8 cellular contexts compared by ENCODE assay signal in the genomic region with DNA sequence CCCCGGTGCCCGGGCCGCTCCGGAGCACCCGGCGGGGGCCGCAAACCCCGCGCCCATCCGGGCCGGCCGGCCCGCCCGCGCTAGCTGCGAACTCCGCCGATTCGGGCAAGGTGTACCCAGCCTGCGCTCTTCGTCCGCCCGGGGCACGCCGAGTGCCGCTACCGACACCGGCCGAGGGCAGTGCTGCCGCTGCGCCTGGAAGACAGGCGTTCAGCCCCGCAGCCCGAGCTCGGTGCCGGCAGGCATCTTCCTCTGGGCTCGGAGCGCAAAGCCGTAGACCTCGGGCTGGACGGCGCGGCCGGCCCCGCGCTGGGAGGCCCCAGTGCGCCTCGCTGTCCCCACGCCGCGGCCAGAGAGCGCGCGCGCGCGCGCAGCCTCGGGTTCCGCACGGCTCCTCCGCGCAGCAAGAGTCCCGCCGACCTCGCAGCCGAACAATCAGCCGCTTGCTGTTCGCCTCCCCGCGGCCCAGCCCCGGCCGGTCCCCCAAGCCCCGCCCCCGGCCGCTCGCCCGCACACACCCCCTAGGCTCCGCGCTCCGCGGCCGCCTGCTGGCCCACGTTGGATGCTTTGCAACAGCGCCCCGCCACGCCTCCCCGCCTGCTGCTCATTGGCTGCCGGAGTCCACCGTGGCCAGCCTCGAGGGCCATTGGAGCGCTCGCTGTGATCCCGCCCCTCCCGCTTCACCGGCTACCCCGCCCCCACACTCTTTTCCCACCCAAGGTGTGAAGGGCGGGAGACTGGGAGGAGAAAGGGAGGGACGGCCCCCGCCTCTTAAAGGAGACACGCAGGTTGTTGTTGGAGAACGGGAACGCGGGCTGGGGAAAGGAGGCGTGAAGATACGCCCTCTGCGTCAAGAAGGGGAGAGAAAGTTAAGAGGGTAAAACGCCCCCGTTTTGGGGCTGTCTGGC. TPM values are rescaled to one million over a fixed set of nuclear protein-coding genes. Genes with fewer than 3 reads are reported as not detected.
DNase-seq lines count a peak whose midpoint lies in the region; TF ChIP-seq lines count a peak whose summit lies in the region.

A gene with protein sequence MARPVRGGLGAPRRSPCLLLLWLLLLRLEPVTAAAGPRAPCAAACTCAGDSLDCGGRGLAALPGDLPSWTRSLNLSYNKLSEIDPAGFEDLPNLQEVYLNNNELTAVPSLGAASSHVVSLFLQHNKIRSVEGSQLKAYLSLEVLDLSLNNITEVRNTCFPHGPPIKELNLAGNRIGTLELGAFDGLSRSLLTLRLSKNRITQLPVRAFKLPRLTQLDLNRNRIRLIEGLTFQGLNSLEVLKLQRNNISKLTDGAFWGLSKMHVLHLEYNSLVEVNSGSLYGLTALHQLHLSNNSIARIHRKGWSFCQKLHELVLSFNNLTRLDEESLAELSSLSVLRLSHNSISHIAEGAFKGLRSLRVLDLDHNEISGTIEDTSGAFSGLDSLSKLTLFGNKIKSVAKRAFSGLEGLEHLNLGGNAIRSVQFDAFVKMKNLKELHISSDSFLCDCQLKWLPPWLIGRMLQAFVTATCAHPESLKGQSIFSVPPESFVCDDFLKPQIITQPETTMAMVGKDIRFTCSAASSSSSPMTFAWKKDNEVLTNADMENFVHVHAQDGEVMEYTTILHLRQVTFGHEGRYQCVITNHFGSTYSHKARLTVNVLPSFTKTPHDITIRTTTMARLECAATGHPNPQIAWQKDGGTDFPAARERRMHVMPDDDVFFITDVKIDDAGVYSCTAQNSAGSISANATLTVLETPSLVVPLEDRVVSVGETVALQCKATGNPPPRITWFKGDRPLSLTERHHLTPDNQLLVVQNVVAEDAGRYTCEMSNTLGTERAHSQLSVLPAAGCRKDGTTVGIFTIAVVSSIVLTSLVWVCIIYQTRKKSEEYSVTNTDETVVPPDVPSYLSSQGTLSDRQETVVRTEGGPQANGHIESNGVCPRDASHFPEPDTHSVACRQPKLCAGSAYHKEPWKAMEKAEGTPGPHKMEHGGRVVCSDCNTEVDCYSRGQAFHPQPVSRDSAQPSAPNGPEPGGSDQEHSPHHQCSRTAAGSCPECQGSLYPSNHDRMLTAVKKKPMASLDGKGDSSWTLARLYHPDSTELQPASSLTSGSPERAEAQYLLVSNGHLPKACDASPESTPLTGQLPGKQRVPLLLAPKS (minus strand): TSS at position 448 of the 908 bp plus-strand sequence. CDS start 615 bp downstream, outside the sequence.

- no peak within 1 kb of the TSS for H3K27ac ChIP-seq in SK-N-SH (ENCODE audit: low read depth in 2 of 2, low read length in 1 of 2)
- peak within 1 kb of the TSS; percentile 92 for H3K27ac ChIP-seq in suprapubic skin

- no peaks in the 10 kb centered on the region for H3K27me3 Mint-ChIP-seq in activated naive CD4-positive, alpha-beta T cell treated with anti-CD3 and anti-CD28 coated beads, Interleukin-2, amount 50 U/mL, for 24 hours

- H3K4me1 ChIP-seq in SK-N-SH (ENCODE audit: control insufficient read depth in 1 of 2, insufficient read depth in 2 of 2, low read depth in 1 of 2, low read length in 1 of 2) = peaks cover 0 to 6% of the 10 kb centered on the region in 2 experiments; a peak in 1 of 4 replicates
- peaks cover 35% of the 10 kb centered on the region for H3K4me1 ChIP-seq in suprapubic skin

- TF ChIP-seq EP300 in SK-N-SH (IDR thresholded peaks at IDR 0.05; ENCODE audit: borderline replicate concordance in 1 of 2, low read depth in 1 of 2, low read length in 1 of 2) (peak in 1 of 2 experiments; percentile 7; a peak in 1 of 4 replicates), suprapubic skin (IDR thresholded peaks at IDR 0.05) (no peak)

- peak within 1 kb of the TSS; percentile 96 for H3K4me3 Mint-ChIP-seq in activated naive CD4-positive, alpha-beta T cell treated with anti-CD3 and anti-CD28 coated beads, Interleukin-2, amount 50 U/mL, for 24 hours

- POLR2A ChIA-PET in HEK293T (lab: Yijun Ruan, JAX) (interaction anchor here (0.6 kb wide), 1 partner anchor 746 kb away, joined by 3 read pairs; no protein-coding TSS in a partner anchor), SK-N-SH (lab: Yijun Ruan, JAX) (no interaction called here)

- no peak within 1 kb of the TSS; the same call in 1 of the 2 replicates for H3K9ac ChIP-seq in SK-N-SH

- CTCF ChIA-PET in HEK293T (lab: Yijun Ruan, JAX) (no interaction called here), SK-N-SH (lab: Yijun Ruan, JAX) (interaction anchor here (0.7 kb wide), 1 partner anchor 146 kb away, joined by 3 read pairs; no protein-coding TSS in a partner anchor)

- no peaks in the 10 kb centered on the region for H3K9me2 ChIP-seq in SK-N-SH

- no peaks in the 10 kb centered on the region for H3F3A ChIP-seq in SK-N-SH (replicated peaks; ENCODE audit: insufficient read depth)

- H3K9me3 Mint-ChIP-seq in activated naive CD4-positive, alpha-beta T cell treated with anti-CD3 and anti-CD28 coated beads, Interleukin-2, amount 50 U/mL, for 24 hours = no peaks in the 10 kb centered on the region

- peak within 1 kb of the TSS; percentile 59 to 68 for H3K4me3 ChIP-seq in SK-N-SH (ENCODE audit: low read depth in 2 of 2, low read length in 1 of 2)
- peak within 1 kb of the TSS; percentile 96 for H3K4me3 ChIP-seq in suprapubic skin

- no peaks in the 10 kb centered on the region for H3K36me3 Mint-ChIP-seq in activated naive CD4-positive, alpha-beta T cell treated with anti-CD3 and anti-CD28 coated beads, Interleukin-2, amount 50 U/mL, for 24 hours

- WGBS in SK-N-SH (ENCODE audit: low lambda C conversion rate) = 2% methylated on average over 24 of the region's 109 CpGs
- WGBS in suprapubic skin = 0% methylated on average over 22 of the region's 109 CpGs

- H3K27ac Mint-ChIP-seq in activated naive CD4-positive, alpha-beta T cell treated with anti-CD3 and anti-CD28 coated beads, Interleukin-2, amount 50 U/mL, for 24 hours = peak within 1 kb of the TSS; percentile 96

- no peaks in the 10 kb centered on the region for H3K79me2 ChIP-seq in SK-N-SH (ENCODE audit: insufficient read depth)

- H4K20me1 ChIP-seq in SK-N-SH (ENCODE audit: insufficient read depth) = no peaks in the 10 kb centered on the region

- DNase-seq in GM03348 (ENCODE audit: low spot score) (peak; percentile 99), HEK293T (ENCODE audit: extremely low spot score) (peak; percentile 94), NAMALWA (ENCODE audit: low spot score) (peak; percentile 91), SK-N-SH (peak; percentile 96), glomerular endothelial cell (ENCODE audit: extremely low read depth, low read depth, low spot score) (peak; percentile 57), occipital lobe (lab: John Stamatoyannopoulos, UW) (peak; percentile 99), suprapubic skin (ENCODE audit: low spot score in 2 of 2) (peak; percentile 99 to 100)

- no peak for TF ChIP-seq POLR2A in suprapubic skin (IDR thresholded peaks at IDR 0.05)

- H3K9me3 ChIP-seq in SK-N-SH = no peaks in the 10 kb centered on the region
- H3K9me3 ChIP-seq in suprapubic skin = no peaks in the 10 kb centered on the region

- peak within 1 kb of the TSS; percentile 82 for H2AFZ ChIP-seq in SK-N-SH (ENCODE audit: low read depth)

- TF ChIP-seq CTCF in SK-N-SH (IDR thresholded peaks at IDR 0.05) (peak; percentile 21), suprapubic skin (IDR thresholded peaks at IDR 0.05) (peak in 1 of 2 donors; percentile 73)

- H3K36me3 ChIP-seq in SK-N-SH (replicated peaks in 1 of 2; ENCODE audit: control insufficient read depth in 1 of 2, insufficient read depth in 2 of 2, low read length in 1 of 2) (no peaks in the 10 kb centered on the region), suprapubic skin (no peaks in the 10 kb centered on the region)

- H3K4me1 Mint-ChIP-seq in activated naive CD4-positive, alpha-beta T cell treated with anti-CD3 and anti-CD28 coated beads, Interleukin-2, amount 50 U/mL, for 24 hours = peaks cover 66% of the 10 kb centered on the region

- peak within 1 kb of the TSS; percentile 98 for H3K4me2 ChIP-seq in SK-N-SH

- peaks cover 32% of the 10 kb centered on the region for H3K27me3 ChIP-seq in SK-N-SH (ENCODE audit: insufficient read depth)
- no peaks in the 10 kb centered on the region for H3K27me3 ChIP-seq in suprapubic skin

- TF ChIP-seq RAD21 in SK-N-SH (IDR thresholded peaks at IDR 0.05; ENCODE audit: low read length) = no peak

TF ChIP-seq in HEK293T, 16 proteins besides CTCF, POLR2A, EP300 and RAD21:
- peak; percentile 54; the same call in 1 of the 2 replicates for TF ChIP-seq SP1 (IDR thresholded peaks at IDR 0.05)
- TF ChIP-seq FOXA1 (IDR thresholded peaks at IDR 0.05) = no peak
- no peak for TF ChIP-seq TARDBP (IDR thresholded peaks at IDR 0.05)
- no peak for TF ChIP-seq NFRKB (IDR thresholded peaks at IDR 0.05)
- TF ChIP-seq L3MBTL2 (conservative IDR thresholded peaks at IDR 0.05) = peak; percentile 97

TF ChIP-seq in SK-N-SH, 30 proteins besides CTCF, POLR2A, EP300 and RAD21:
- TF ChIP-seq CHD2 (IDR thresholded peaks at IDR 0.05; ENCODE audit: low read length, partially characterized antibody) (peak; percentile 26), GABPA (IDR thresholded peaks at IDR 0.05; ENCODE audit: low read depth) (no peak), RFX5 (IDR thresholded peaks at IDR 0.05; ENCODE audit: low read length) (peak; percentile 51)
- TF ChIP-seq, protein P1, sequence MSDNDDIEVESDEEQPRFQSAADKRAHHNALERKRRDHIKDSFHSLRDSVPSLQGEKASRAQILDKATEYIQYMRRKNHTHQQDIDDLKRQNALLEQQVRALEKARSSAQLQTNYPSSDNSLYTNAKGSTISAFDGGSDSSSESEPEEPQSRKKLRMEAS (IDR thresholded peaks at IDR 0.05; ENCODE audit: low read depth) = peak; percentile 88

RNA-seq across cellular contexts. Expression of the gene that starts here (rescaled TPM):
- polyA plus RNA-seq in SK-N-SH (2012; rRNA removed) = 1.5 and 1.7 TPM in 2 replicates
- polyA plus RNA-seq in SK-N-SH (2012; cell fraction: cytosol; rRNA removed) = 1.5 and 1.9 TPM in 2 replicates
- 2.5 and 2.9 TPM in 2 replicates for polyA plus RNA-seq in SK-N-SH (2012; cell fraction: nucleus; rRNA removed)
- total RNA-seq in glomerular endothelial cell = 13.9 and 31.2 TPM in 2 replicates
- 72.7 TPM for total RNA-seq in occipital lobe
- 10 to 100 TPM; 69.1 to 88.0 (median 78.9) TPM for total RNA-seq in suprapubic skin
